In the genomic region with DNA sequence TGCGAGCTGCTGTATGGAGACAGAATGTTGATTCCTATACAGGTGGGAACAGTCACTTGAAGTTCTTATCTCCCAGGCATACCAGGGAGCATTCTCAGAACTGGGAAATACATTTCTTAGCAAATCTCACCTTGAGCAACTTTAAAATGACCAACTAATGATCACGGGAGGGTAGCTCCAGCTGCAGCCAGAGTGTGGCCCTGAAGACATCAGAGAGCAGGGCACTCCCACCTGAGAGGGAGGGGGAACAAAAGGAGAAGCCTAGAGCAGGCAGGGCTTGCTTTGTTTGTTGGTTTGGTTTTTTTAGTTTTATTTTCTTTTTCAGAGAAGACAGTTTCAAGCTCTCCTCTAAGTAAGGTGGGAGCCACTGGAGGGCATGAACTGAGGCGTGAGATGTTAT, we compare ENCODE assay signal across 22 cellular contexts.
DNase-seq lines count a peak whose midpoint lies in the region; ATAC-seq, FAIRE-seq and TF ChIP-seq lines count a peak whose summit lies in the region.
"Had no signal": no experiment of that assay in that cellular context is flagged by ENCODE, and none has a peak within 500 bp of the region (broad histone marks: within the 10 kb centered on the region; RNA-seq: fewer than 3 reads in every experiment).

No MANE protein-coding gene starts in this region.

- H3K36me3 ChIP-seq in GM23338 (ENCODE audit: insufficient read depth) (no peaks in the 10 kb centered on the region), H1 (ENCODE audit: control insufficient read depth in 2 of 4, insufficient read depth in 4 of 4, low read length in 3 of 4) (no peaks in the 10 kb centered on the region), mesendoderm (ENCODE audit: control insufficient read depth, insufficient read depth, low read length) (no peaks in the 10 kb centered on the region), MG63 (no peaks in the 10 kb centered on the region)
- H3K36me3 ChIP-seq: BLaER1 had no signal

- H3K4me2 ChIP-seq in GM23338 (no peak overlapping the region), H1 (ENCODE audit: insufficient read depth in 1 of 2, low read depth in 2 of 2, low read length in 2 of 2) (no peak overlapping the region), mesendoderm (ENCODE audit: low read length) (no peak overlapping the region)
- H3K4me2 ChIP-seq: BLaER1 had no signal

- H2BK120ac ChIP-seq in H1 (replicated peaks; ENCODE audit: low read depth, low read length) (no peak overlapping the region), mesendoderm (ENCODE audit: low read depth, low read length) (no peak overlapping the region)

- H4K8ac ChIP-seq in H1 (ENCODE audit: extremely low read depth, insufficient read depth, low read length) (no peak overlapping the region), mesendoderm (ENCODE audit: low read depth, low read length) (no peak overlapping the region)

- no peak overlapping the region for H2BK12ac ChIP-seq in H1 (ENCODE audit: low read depth, low read length)

- intact Hi-C loops in natural killer cell (cut with micrococcal nuclease): no loop called here

- no peak for TF ChIP-seq EP300 in H1 (IDR thresholded peaks at IDR 0.05; ENCODE audit: borderline replicate concordance in 1 of 2, low read depth in 2 of 2, low read length in 2 of 2)

- H3K9me3 ChIP-seq in H1 (ENCODE audit: insufficient read depth in 2 of 2, low read depth in 1 of 2, low read length in 1 of 2): no peaks in the 10 kb centered on the region
- no peaks in the 10 kb centered on the region for H3K9me3 ChIP-seq in MG63
- H3K9me3 ChIP-seq: BLaER1 had no signal

- no peak overlapping the region for H3K56ac ChIP-seq in H1 (replicated peaks; ENCODE audit: insufficient read length, low read depth, low read length)
- H3K56ac ChIP-seq in mesendoderm (ENCODE audit: low read length): peak overlapping the region; percentile 35

- H3K4ac ChIP-seq in H1 (replicated peaks; ENCODE audit: insufficient read length, low read depth, low read length) (no peak overlapping the region), mesendoderm (ENCODE audit: low read depth, low read length) (no peak overlapping the region)

- H3K4me1 Mint-ChIP-seq in GM23338 (peaks cover 22% of the 10 kb centered on the region), chondrocyte (ENCODE audit: low read depth) (no peaks in the 10 kb centered on the region), natural killer cell (no peaks in the 10 kb centered on the region)
- H3K4me1 Mint-ChIP-seq: CD14-positive monocyte, IgD-negative memory B cell had no signal

- TF ChIP-seq CTCF in GM23338 (conservative IDR thresholded peaks at IDR 0.05; ENCODE audit: low read depth in 2 of 2) (no peak), H1 (IDR thresholded peaks at IDR 0.05; ENCODE audit: control extremely low read depth in 1 of 3, insufficient read depth in 1 of 3, low read depth in 1 of 3, low read length in 3 of 3) (no peak), chondrocyte (IDR thresholded peaks at IDR 0.05) (no peak), natural killer cell (IDR thresholded peaks at IDR 0.05) (no peak)

- no peak for FAIRE-seq in H1 (lab: Jason Lieb, UNC)
- FAIRE-seq: GM12878, HepG2 had no signal

- no peak overlapping the region for H3K9ac ChIP-seq in H1 (replicated peaks in 1 of 4; ENCODE audit: extremely low read depth in 1 of 4, low read depth in 3 of 4, low read length in 3 of 4)
- H3K9ac ChIP-seq in mesendoderm (ENCODE audit: low read length): no peak overlapping the region
- H3K9ac ChIP-seq: BLaER1 had no signal

- H3K4me1 ChIP-seq in GM23338 (ENCODE audit: insufficient read depth) (peaks cover 17% of the 10 kb centered on the region), H1 (replicated peaks in 1 of 4; ENCODE audit: control insufficient read depth in 3 of 4, insufficient read depth in 4 of 4, low read length in 3 of 4) (peaks cover 0 to 2% (median 1%) of the 10 kb centered on the region in 4 experiments; a peak in 3 of 7 replicates), mesendoderm (ENCODE audit: control insufficient read depth, low read depth, low read length) (peaks cover 3% of the 10 kb centered on the region)

- H3F3A ChIP-seq in GM23338 (replicated peaks; ENCODE audit: low read depth): no peaks in the 10 kb centered on the region

- H3K9me3 Mint-ChIP-seq in GM23338: no peaks in the 10 kb centered on the region
- H3K9me3 Mint-ChIP-seq in chondrocyte (ENCODE audit: low read depth): no peaks in the 10 kb centered on the region
- H3K9me3 Mint-ChIP-seq in natural killer cell: no peaks in the 10 kb centered on the region
- H3K9me3 Mint-ChIP-seq: CD4-positive, alpha-beta memory T cell had no signal

- no peak overlapping the region for H3K14ac ChIP-seq in H1 (ENCODE audit: insufficient read length)

- H3K4me3 ChIP-seq in GM23338 (no peak overlapping the region), H1 (ENCODE audit: extremely low read depth in 1 of 4, insufficient read depth in 2 of 4, low read depth in 3 of 4, low read length in 4 of 4) (no peak overlapping the region), mesendoderm (ENCODE audit: low read length) (no peak overlapping the region), MG63 (no peak overlapping the region)
- H3K4me3 ChIP-seq: BLaER1, GM12878 had no signal

- DNase-seq in GM23338 (ENCODE audit: low spot score) (no peak), H1 (ENCODE audit: low read depth in 1 of 2, low spot score in 2 of 2) (no peak), mesendoderm (peak; percentile 44), chondrocyte (ENCODE audit: low spot score) (no peak), MG63 (no peak), natural killer cell (no peak)
- DNase-seq: 8988T; Calu3; CD4-positive, alpha-beta memory T cell; DMS 273 treated with DMSO at 0.1 percent for 48 hours; DMS53; DND-41; EL; H7; HFFc6 had no signal

- CTCF ChIA-PET in H1 (lab: Charles Lee; ENCODE audit: partially characterized antibody): interaction anchor here (0.9 to 2.0 kb wide), 3 partner anchors 11 to 21 kb away, joined by 3 to 5 read pairs (median 5); no protein-coding TSS in a partner anchor

- H3K9me2 ChIP-seq in GM23338 (ENCODE audit: insufficient read depth): peaks cover 8% of the 10 kb centered on the region; the same call in 1 of the 2 replicates

- H3K36me3 Mint-ChIP-seq in GM23338 (ENCODE audit: low read depth) (no peaks in the 10 kb centered on the region), chondrocyte (ENCODE audit: low read depth) (no peaks in the 10 kb centered on the region), natural killer cell (no peaks in the 10 kb centered on the region)
- H3K36me3 Mint-ChIP-seq: CD14-positive monocyte; CD4-positive, alpha-beta memory T cell; IgD-negative memory B cell had no signal

- H4K20me1 ChIP-seq in GM23338 (replicated peaks; ENCODE audit: insufficient read depth) (no peaks in the 10 kb centered on the region), H1 (replicated peaks in 1 of 2; ENCODE audit: control insufficient read depth in 1 of 2, insufficient read depth in 2 of 2, low read length in 2 of 2) (no peaks in the 10 kb centered on the region)
- H4K20me1 ChIP-seq: BLaER1 had no signal

- H3K79me1 ChIP-seq in H1 (ENCODE audit: low read depth, low read length) (no peaks in the 10 kb centered on the region), mesendoderm (ENCODE audit: low read length) (no peaks in the 10 kb centered on the region)

- no peak overlapping the region for H4K91ac ChIP-seq in H1 (replicated peaks; ENCODE audit: insufficient read length, low read length)

- no peak overlapping the region for H4K5ac ChIP-seq in H1 (ENCODE audit: insufficient read length, low read depth, low read length)
- H4K5ac ChIP-seq in mesendoderm (ENCODE audit: low read length): no peak overlapping the region

- no peak overlapping the region for H3K4me3 Mint-ChIP-seq in GM23338
- H3K4me3 Mint-ChIP-seq in chondrocyte (ENCODE audit: unreplicated experiment): no peak overlapping the region
- no peak overlapping the region for H3K4me3 Mint-ChIP-seq in natural killer cell
- H3K4me3 Mint-ChIP-seq: CD14-positive monocyte; CD4-positive, alpha-beta memory T cell; HFFc6; IgD-negative memory B cell had no signal

- no peak overlapping the region for H2BK5ac ChIP-seq in H1 (ENCODE audit: low read depth, low read length)
- H2BK5ac ChIP-seq in mesendoderm (ENCODE audit: low read length): no peak overlapping the region

- H2AFZ ChIP-seq in GM23338: no peak overlapping the region
- 0 out of 2 replicates have a peak overlapping the region, but pooled peaks have one; percentile 54 for H2AFZ ChIP-seq in H1 (ENCODE audit: low read length)

- no peaks in the 10 kb centered on the region for H3K27me3 ChIP-seq in GM23338 (ENCODE audit: insufficient read depth)
- H3K27me3 ChIP-seq in H1 (replicated peaks in 1 of 4; ENCODE audit: control insufficient read depth in 3 of 4, extremely low read depth in 1 of 4, insufficient read depth in 3 of 4, low read length in 3 of 4): no peaks in the 10 kb centered on the region
- no peaks in the 10 kb centered on the region for H3K27me3 ChIP-seq in mesendoderm (ENCODE audit: insufficient read depth, low read length, poor library complexity)
- no peaks in the 10 kb centered on the region for H3K27me3 ChIP-seq in MG63
- H3K27me3 ChIP-seq: BLaER1 had no signal

- H3K23ac ChIP-seq in H1 (ENCODE audit: insufficient read length) (no peak overlapping the region), mesendoderm (ENCODE audit: low read length) (no peak overlapping the region)

- no peak for TF ChIP-seq RAD21 in H1 (IDR thresholded peaks at IDR 0.05 in 1 of 2, conservative IDR thresholded peaks at IDR 0.05 in 1 of 2; ENCODE audit: low read depth in 2 of 2, low read length in 2 of 2)

- POLR2A ChIA-PET in H1 (lab: Charles Lee; ENCODE audit: partially characterized antibody): interaction anchor here (1.3 kb wide), 1 partner anchor 30 kb away, joined by 3 read pairs; no protein-coding TSS in a partner anchor

- H3K79me2 ChIP-seq in GM23338 (replicated peaks; ENCODE audit: insufficient read depth) (no peaks in the 10 kb centered on the region), H1 (ENCODE audit: control insufficient read depth in 1 of 2, insufficient read depth in 2 of 2, low read length in 2 of 2) (no peaks in the 10 kb centered on the region), mesendoderm (ENCODE audit: control insufficient read depth, insufficient read depth, low read length) (no peaks in the 10 kb centered on the region)

- no peak overlapping the region for H2BK20ac ChIP-seq in H1 (ENCODE audit: low read length)

- TF ChIP-seq POLR2A in H1 (IDR thresholded peaks at IDR 0.05; ENCODE audit: control extremely low read depth in 1 of 2, low read depth in 2 of 2, low read length in 2 of 2): no peak

- ATAC-seq in GM23338: peak; percentile 65
- ATAC-seq in HG03196 (IDR thresholded peaks at IDR 0.05; ENCODE audit: unreplicated experiment): no peak
- ATAC-seq in natural killer cell: no peak
- ATAC-seq: GM12878, HCT116, HepG2 had no signal

- WGBS in H1 (ENCODE audit: extremely low coverage in 1 of 2, insufficient coverage in 1 of 2, insufficient read length in 1 of 2, insufficient replicate concordance in 2 of 2, low coverage in 1 of 2, low lambda C conversion rate in 2 of 2, missing lambda C conversion rate in 1 of 2), 2 experiments: 82% methylated on average over 3 of the region's 3 CpGs; no CpG with 5 or more reads in 1 of the 2 experiments
- no CpG with 5 or more reads among the region's 3 CpGs for WGBS in mesendoderm (ENCODE audit: extremely low coverage, insufficient coverage, low lambda C conversion rate)

- H2AK5ac ChIP-seq in H1 (ENCODE audit: low read depth, low read length) (no peak overlapping the region), mesendoderm (ENCODE audit: low read length) (no peak overlapping the region)

- H3K18ac ChIP-seq in H1 (ENCODE audit: extremely low read depth, low read length) (no peak overlapping the region), mesendoderm (ENCODE audit: low read length) (no peak overlapping the region)

- H3K27ac ChIP-seq in GM23338 (ENCODE audit: low read depth) (no peak overlapping the region), H1 (ENCODE audit: low read depth, low read length) (no peak overlapping the region), mesendoderm (ENCODE audit: low read depth, low read length) (peak overlapping the region; percentile 13)
- H3K27ac ChIP-seq: BLaER1 had no signal

- H3K27me3 Mint-ChIP-seq in GM23338 (ENCODE audit: insufficient read depth, low read depth, poor library complexity) (no peaks in the 10 kb centered on the region), chondrocyte (ENCODE audit: low read depth) (peaks cover 23% of the 10 kb centered on the region), natural killer cell (ENCODE audit: low read depth in 2 of 2) (peaks cover 2 to 15% of the 10 kb centered on the region in 2 donors)

- no peak overlapping the region for H3K27ac Mint-ChIP-seq in GM23338
- no peak overlapping the region for H3K27ac Mint-ChIP-seq in chondrocyte (ENCODE audit: unreplicated experiment)
- H3K27ac Mint-ChIP-seq in natural killer cell: no peak overlapping the region
- H3K27ac Mint-ChIP-seq: CD14-positive monocyte; CD4-positive, alpha-beta memory T cell; HFFc6 had no signal

- H2BK15ac ChIP-seq in H1 (ENCODE audit: low read length) (no peak overlapping the region), mesendoderm (replicated peaks; ENCODE audit: low read depth) (no peak overlapping the region)

- H3K23me2 ChIP-seq in H1 (ENCODE audit: low read depth, low read length): no peaks in the 10 kb centered on the region; the same call in 1 of the 2 replicates
